ENCODE assay signal across 8 cellular contexts in genomic region chr1:202274611-202275010, GRCh38.
A peak's percentile ranks its signal among the peaks of the same experiment; 100 is the strongest.
DNase-seq lines count a peak whose midpoint lies in the region; TF ChIP-seq lines count a peak whose summit lies in the region.

No MANE protein-coding gene starts in this region.

- H4K8ac ChIP-seq in trophoblast cell (ENCODE audit: low read depth, low read length): no peak overlapping the region

- H3K27ac ChIP-seq in trophoblast cell (ENCODE audit: low read depth, low read length): no peak overlapping the region

- H3K27me3 Mint-ChIP-seq in chondrocyte (ENCODE audit: low read depth): peaks cover 6% of the 10 kb centered on the region

- no peak overlapping the region for H3K27ac Mint-ChIP-seq in chondrocyte (ENCODE audit: unreplicated experiment)

- H3K79me2 ChIP-seq in trophoblast cell (ENCODE audit: control insufficient read depth, insufficient read depth, low read length, poor library complexity): no peaks in the 10 kb centered on the region

- no peak overlapping the region for H3K9ac ChIP-seq in trophoblast cell (ENCODE audit: low read length)

- no peak overlapping the region for H3K4me3 ChIP-seq in BE2C (ENCODE audit: low read depth, low read length)
- no peak overlapping the region for H3K4me3 ChIP-seq in H7 (ENCODE audit: insufficient read depth, low read depth, low read length)
- H3K4me3 ChIP-seq in trophoblast cell (ENCODE audit: low read depth, low read length): no peak overlapping the region

- peaks cover 6% of the 10 kb centered on the region for H3K4me1 ChIP-seq in BE2C
- H3K4me1 ChIP-seq in trophoblast cell (ENCODE audit: control insufficient read depth in 1 of 2, insufficient read depth in 2 of 2, low read length in 2 of 2): no peaks in the 10 kb centered on the region

- no peaks in the 10 kb centered on the region for H3K79me1 ChIP-seq in trophoblast cell (ENCODE audit: low read length)

- H3K4me1 Mint-ChIP-seq in chondrocyte (ENCODE audit: low read depth): peaks cover 10% of the 10 kb centered on the region

- H3K23ac ChIP-seq in trophoblast cell (ENCODE audit: low read length): no peak overlapping the region

- DNase-seq in BE2C (peak; percentile 70), H7 (peak; percentile 59), T-helper 9 cell (peak; percentile 29), chondrocyte (ENCODE audit: low spot score) (no peak), trophoblast cell (peak; percentile 17 to 55), NCI-H524 (lab: John Stamatoyannopoulos, UW) (no peak), NCI-H2107 treated with DMSO at 0.1 percent for 48 hours (lab: John Stamatoyannopoulos, UW; ENCODE audit: unreplicated experiment) (no peak), globus pallidus (ENCODE audit: low spot score) (no peak)

- peak; percentile 90 for TF ChIP-seq CTCF in BE2C (IDR thresholded peaks at IDR 0.05; ENCODE audit: low read depth, low read length)
- peak; percentile 71 for TF ChIP-seq CTCF in chondrocyte (IDR thresholded peaks at IDR 0.05)

- H3K27me3 ChIP-seq in BE2C (no peaks in the 10 kb centered on the region), H7 (ENCODE audit: control insufficient read depth, insufficient read depth, low read length) (no peaks in the 10 kb centered on the region), trophoblast cell (ENCODE audit: insufficient read depth, low read length) (no peaks in the 10 kb centered on the region)

- no peak overlapping the region for H3K14ac ChIP-seq in trophoblast cell (ENCODE audit: low read length)

- no peak overlapping the region for H4K12ac ChIP-seq in trophoblast cell (ENCODE audit: low read depth, low read length)

- H4K91ac ChIP-seq in trophoblast cell (ENCODE audit: low read depth, low read length): no peak overlapping the region

- H3K4me3 Mint-ChIP-seq in chondrocyte (ENCODE audit: unreplicated experiment): no peak overlapping the region

- no peak overlapping the region for H2AFZ ChIP-seq in trophoblast cell (ENCODE audit: insufficient read depth, low read length, poor library complexity)

- H3K9me3 ChIP-seq in BE2C (no peaks in the 10 kb centered on the region), trophoblast cell (ENCODE audit: insufficient read depth, low read depth, low read length) (peaks cover 4% of the 10 kb centered on the region)

- H3K36me3 ChIP-seq in BE2C (no peaks in the 10 kb centered on the region), H7 (replicated peaks; ENCODE audit: control insufficient read depth, insufficient read depth, low read length) (no peaks in the 10 kb centered on the region), trophoblast cell (ENCODE audit: control insufficient read depth in 1 of 2, insufficient read depth in 2 of 2, low read length in 2 of 2) (no peaks in the 10 kb centered on the region)

- no peaks in the 10 kb centered on the region for H3K9me3 Mint-ChIP-seq in chondrocyte (ENCODE audit: low read depth)

- H2AK5ac ChIP-seq in trophoblast cell (ENCODE audit: low read length): no peak overlapping the region

- no CpG with 5 or more reads among the region's 1 CpG for WGBS in trophoblast cell (ENCODE audit: extremely low coverage, insufficient coverage, insufficient read length)

- no peak overlapping the region for H3K18ac ChIP-seq in trophoblast cell (ENCODE audit: low read length)

- H3K36me3 Mint-ChIP-seq in chondrocyte (ENCODE audit: low read depth): no peaks in the 10 kb centered on the region

- no peak overlapping the region for H2BK12ac ChIP-seq in trophoblast cell (ENCODE audit: low read length)

- no peak overlapping the region for H2BK120ac ChIP-seq in trophoblast cell (ENCODE audit: insufficient read depth, low read length, poor library complexity)

- H3K4me2 ChIP-seq in trophoblast cell (ENCODE audit: low read length): no peak overlapping the region

- no peak overlapping the region for H2BK5ac ChIP-seq in trophoblast cell (ENCODE audit: low read depth, low read length, poor library complexity)

- no peak overlapping the region for H3K4ac ChIP-seq in trophoblast cell (ENCODE audit: low read depth, low read length)

Comparison
In these comparisons a context has a peak if more than half of its experiments do, and no peak if none do; other contexts are left out.
1. DNase-seq: peak in BE2C (single experiment), H7 (single experiment), T-helper 9 cell (single experiment) and trophoblast cell (2 of 2); none in chondrocyte (single experiment), NCI-H524 (0 of 2), NCI-H2107 treated with DMSO at 0.1 percent for 48 hours (single experiment) and globus pallidus (single experiment).